25 cellular contexts compared by ENCODE assay signal in genomic region chr17:38783227-38783626, GRCh38.
"Had no signal": no experiment of that assay in that cellular context is flagged by ENCODE, and none has a peak within 500 bp of the region (broad histone marks: within the 10 kb centered on the region; RNA-seq: fewer than 3 reads in every experiment).

No MANE protein-coding gene starts in this region.

- ATAC-seq: activated CD4-positive, alpha-beta T cell treated with anti-CD3 and anti-CD28 coated beads for 36 hours; activated CD4-positive, CD25-positive, alpha-beta regulatory T cell treated with anti-CD3 and anti-CD28 coated beads, Interleukin-2, amount 50 U/mL, for 24 hours; activated CD8-positive, alpha-beta T cell treated with anti-CD3 and anti-CD28 coated beads, Interleukin-2, amount 10 ng/mL, durations not matched to agents 7 days and 5 days; activated naive CD8-positive, alpha-beta T cell treated with anti-CD3 and anti-CD28 coated beads, Interleukin-2, amount 50 U/mL, for 24 hours; Panc1 had no signal

- H3K9me3 ChIP-seq: SJCRH30 had no signal

- H3K27me3 ChIP-seq: SJCRH30 had no signal

- H3K27me3 Mint-ChIP-seq: activated CD4-positive, alpha-beta T cell treated with anti-CD3 and anti-CD28 coated beads for 36 hours; activated CD4-positive, alpha-beta T cell treated with anti-CD3 and anti-CD28 coated beads, Interleukin-2, amount 10 ng/mL, durations not matched to agents 7 days and 5 days; activated naive CD4-positive, alpha-beta T cell treated with anti-CD3 and anti-CD28 coated beads, Interleukin-2, amount 10 ng/mL, durations not matched to agents 7 days and 5 days; activated naive CD8-positive, alpha-beta T cell; activated naive CD8-positive, alpha-beta T cell treated with anti-CD3 and anti-CD28 coated beads, Interleukin-2, amount 50 U/mL, for 24 hours; brain had no signal

- H3K9me3 Mint-ChIP-seq: activated CD4-positive, alpha-beta T cell treated with anti-CD3 and anti-CD28 coated beads, Interleukin-2, amount 10 ng/mL, durations not matched to agents 7 days and 5 days; activated naive CD4-positive, alpha-beta T cell treated with anti-CD3 and anti-CD28 coated beads, Interleukin-2, amount 10 ng/mL, durations not matched to agents 7 days and 5 days; activated naive CD8-positive, alpha-beta T cell treated with anti-CD3 and anti-CD28 coated beads, Interleukin-2, amount 50 U/mL, for 24 hours; brain had no signal

- H3K4me3 ChIP-seq: SJCRH30, SK-N-MC had no signal

- H3K27ac Mint-ChIP-seq: activated CD4-positive, alpha-beta T cell treated with anti-CD3 and anti-CD28 coated beads for 36 hours; activated CD4-positive, alpha-beta T cell treated with anti-CD3 and anti-CD28 coated beads, Interleukin-2, amount 10 ng/mL, durations not matched to agents 7 days and 5 days; activated naive CD4-positive, alpha-beta T cell treated with anti-CD3 and anti-CD28 coated beads, Interleukin-2, amount 10 ng/mL, durations not matched to agents 7 days and 5 days; activated naive CD8-positive, alpha-beta T cell; activated naive CD8-positive, alpha-beta T cell treated with anti-CD3 and anti-CD28 coated beads, Interleukin-2, amount 50 U/mL, for 24 hours; brain had no signal

- FAIRE-seq: TTC549 had no signal

- H3K27ac ChIP-seq: SJCRH30, SK-N-MC had no signal

- H3K4me1 Mint-ChIP-seq: activated CD4-positive, alpha-beta T cell treated with anti-CD3 and anti-CD28 coated beads for 36 hours; activated naive CD4-positive, alpha-beta T cell treated with anti-CD3 and anti-CD28 coated beads, Interleukin-2, amount 10 ng/mL, durations not matched to agents 7 days and 5 days; brain had no signal

- H3K4me3 Mint-ChIP-seq: activated CD4-positive, alpha-beta T cell treated with anti-CD3 and anti-CD28 coated beads for 36 hours; activated CD4-positive, alpha-beta T cell treated with anti-CD3 and anti-CD28 coated beads, Interleukin-2, amount 10 ng/mL, durations not matched to agents 7 days and 5 days; activated CD8-positive, alpha-beta T cell treated with anti-CD3 and anti-CD28 coated beads, Interleukin-2, amount 10 ng/mL, durations not matched to agents 7 days and 5 days; activated naive CD4-positive, alpha-beta T cell treated with anti-CD3 and anti-CD28 coated beads, Interleukin-2, amount 10 ng/mL, durations not matched to agents 7 days and 5 days; activated naive CD8-positive, alpha-beta T cell; activated naive CD8-positive, alpha-beta T cell treated with anti-CD3 and anti-CD28 coated beads, Interleukin-2, amount 50 U/mL, for 24 hours; brain had no signal

- H3K4me1 ChIP-seq: SJCRH30 had no signal

- DNase-seq: activated CD4-positive, alpha-beta T cell treated with anti-CD3 and anti-CD28 coated beads for 36 hours; activated CD4-positive, alpha-beta T cell treated with anti-CD3 and anti-CD28 coated beads, Interleukin-2, amount 10 ng/mL, durations not matched to agents 7 days and 5 days; activated CD4-positive, alpha-beta T cell treated with anti-CD3 and anti-CD28 coated beads, Interleukin-2, amount 50 U/mL, for 48 hours; activated CD8-positive, alpha-beta T cell treated with anti-CD3 and anti-CD28 coated beads, Interleukin-2, amount 10 ng/mL, durations not matched to agents 7 days and 5 days; activated effector memory CD4-positive, alpha-beta T cell treated with Interleukin-2 at 50 U/mL for 16 hours; activated naive CD4-positive, alpha-beta T cell treated with anti-CD3 and anti-CD28 coated beads, Interleukin-2, amount 10 ng/mL, durations not matched to agents 7 days and 5 days; activated naive CD8-positive, alpha-beta T cell treated with anti-CD3 and anti-CD28 coated beads, Interleukin-2, amount 50 U/mL, for 24 hours; activated T-cell treated with anti-CD3 and anti-CD28 coated beads, Interleukin-2, amount 50 U/mL, for 48 hours; anterior cingulate cortex; central memory CD4-positive, alpha-beta T cell; NCI-H1105; NCI-H1417 treated with DMSO at 0.1 percent for 48 hours; NCI-H1694; NCI-H1930; NCI-H2081 treated with DMSO at 0.1 percent for 48 hours; NCI-H345; NCI-H524 treated with DMSO at 0.1 percent for 48 hours; SHP77; SJCRH30 had no signal
